In the genomic region with DNA sequence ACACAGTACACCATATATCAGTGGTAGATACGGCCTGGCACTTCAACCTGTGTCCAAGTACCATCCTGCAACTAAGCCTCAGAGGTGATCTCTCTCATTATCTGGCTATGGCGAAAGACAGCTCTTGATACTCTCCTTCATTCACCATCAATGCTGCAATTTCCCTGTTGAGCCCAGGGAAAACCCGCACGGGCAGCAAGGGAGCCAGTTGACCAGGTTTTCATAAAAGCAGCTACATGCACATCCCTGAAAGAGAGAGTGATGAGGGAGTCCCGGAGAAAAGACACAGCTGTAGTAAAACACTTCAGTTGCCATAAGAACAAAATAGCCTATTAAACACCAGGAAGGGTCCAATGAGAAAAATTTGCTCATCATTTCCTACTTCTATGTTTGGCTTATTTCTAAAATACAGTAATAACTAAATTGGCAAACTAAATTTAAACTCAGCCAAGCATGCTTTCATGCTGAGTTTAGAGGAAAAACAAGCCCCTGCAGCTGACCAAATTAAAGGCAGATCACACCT, we compare ENCODE assay signal across 14 cellular contexts.
A peak's percentile ranks its signal among the peaks of the same experiment; 100 is the strongest.
DNase-seq lines count a peak whose midpoint lies in the region; ATAC-seq and TF ChIP-seq lines count a peak whose summit lies in the region.
"Had no signal": no experiment of that assay in that cellular context is flagged by ENCODE, and none has a peak within 500 bp of the region (broad histone marks: within the 10 kb centered on the region; RNA-seq: fewer than 3 reads in every experiment).

No MANE protein-coding gene starts in this region.

- ATAC-seq in activated T-cell treated with anti-CD3 and anti-CD28 coated beads, Interleukin-2, amount 50 U/mL, for 4 hours, result no peak
- ATAC-seq in WTC11 (no peak), gastroesophageal sphincter (no peak), GM21515 (IDR thresholded peaks at IDR 0.05; ENCODE audit: unreplicated experiment) (no peak)
- ATAC-seq: A549 had no signal

- TF ChIP-seq POLR2A in gastroesophageal sphincter (IDR thresholded peaks at IDR 0.05), result no peak
- no peak for TF ChIP-seq POLR2A in stomach (IDR thresholded peaks at IDR 0.05)

- no peaks in the 10 kb centered on the region for H3K9me3 Mint-ChIP-seq in activated T-cell treated with anti-CD3 and anti-CD28 coated beads, Interleukin-2, amount 50 U/mL, for 24 hours
- no peaks in the 10 kb centered on the region for H3K9me3 Mint-ChIP-seq in activated T-cell treated with anti-CD3 and anti-CD28 coated beads, Interleukin-2, amount 50 U/mL, for 4 hours
- H3K9me3 Mint-ChIP-seq in WTC11, result no peaks in the 10 kb centered on the region

- POLR2A ChIA-PET in WTC11 (lab: Charles Lee), result interaction anchor here (0.5 to 0.8 kb wide), 2 partner anchors 12 kb away, joined by 3 to 5 read pairs; no protein-coding TSS in a partner anchor

- H3K4me3 ChIP-seq in gastroesophageal sphincter, result no peak overlapping the region
- H3K4me3 ChIP-seq in stomach, result no peak overlapping the region
- H3K4me3 ChIP-seq: A549 had no signal

- H3K27me3 ChIP-seq in gastroesophageal sphincter (no peaks in the 10 kb centered on the region), stomach (no peaks in the 10 kb centered on the region)

- H3K4me1 Mint-ChIP-seq in activated T-cell treated with anti-CD3 and anti-CD28 coated beads, Interleukin-2, amount 50 U/mL, for 24 hours (ENCODE audit: low read depth), result peaks cover 72% of the 10 kb centered on the region
- H3K4me1 Mint-ChIP-seq in activated T-cell treated with anti-CD3 and anti-CD28 coated beads, Interleukin-2, amount 50 U/mL, for 4 hours (ENCODE audit: low read depth), result peaks cover 65% of the 10 kb centered on the region
- peaks cover 38% of the 10 kb centered on the region for H3K4me1 Mint-ChIP-seq in WTC11

- TF ChIP-seq CTCF in WTC11 (IDR thresholded peaks at IDR 0.05) (no peak), gastroesophageal sphincter (IDR thresholded peaks at IDR 0.05) (no peak), stomach (IDR thresholded peaks at IDR 0.05) (no peak)

- H3K27ac ChIP-seq in gastroesophageal sphincter (peak overlapping the region; percentile 20 to 93 (median 91)), stomach (peak overlapping the region in 3 of 5 donors; percentile 84 to 90 (median 87))
- H3K27ac ChIP-seq: A549, parathyroid adenoma had no signal

- no peak overlapping the region for H3K4me3 Mint-ChIP-seq in activated T-cell treated with anti-CD3 and anti-CD28 coated beads, Interleukin-2, amount 50 U/mL, for 24 hours
- no peak overlapping the region for H3K4me3 Mint-ChIP-seq in activated T-cell treated with anti-CD3 and anti-CD28 coated beads, Interleukin-2, amount 50 U/mL, for 4 hours
- no peak overlapping the region for H3K4me3 Mint-ChIP-seq in WTC11

- H3K27me3 Mint-ChIP-seq in activated T-cell treated with anti-CD3 and anti-CD28 coated beads, Interleukin-2, amount 50 U/mL, for 24 hours, result no peaks in the 10 kb centered on the region
- H3K27me3 Mint-ChIP-seq in activated T-cell treated with anti-CD3 and anti-CD28 coated beads, Interleukin-2, amount 50 U/mL, for 4 hours (ENCODE audit: low read depth), result no peaks in the 10 kb centered on the region
- no peaks in the 10 kb centered on the region for H3K27me3 Mint-ChIP-seq in WTC11 (ENCODE audit: low read depth)

- H3K9me3 ChIP-seq in gastroesophageal sphincter (no peaks in the 10 kb centered on the region), stomach (no peaks in the 10 kb centered on the region)
- H3K9me3 ChIP-seq: A549 had no signal

- peak overlapping the region; percentile 80 for H3K27ac Mint-ChIP-seq in activated T-cell treated with anti-CD3 and anti-CD28 coated beads, Interleukin-2, amount 50 U/mL, for 24 hours
- H3K27ac Mint-ChIP-seq in WTC11, result peak overlapping the region; percentile 49

- CTCF ChIA-PET in WTC11 (lab: Charles Lee), result interaction anchor here (0.8 to 1.3 kb wide), 4 partner anchors 10 to 237 kb away, joined by 3 to 5 read pairs (median 3); no protein-coding TSS in a partner anchor

- peaks cover 80% of the 10 kb centered on the region for H3K36me3 Mint-ChIP-seq in activated T-cell treated with anti-CD3 and anti-CD28 coated beads, Interleukin-2, amount 50 U/mL, for 24 hours (ENCODE audit: low read depth)
- peaks cover 33% of the 10 kb centered on the region for H3K36me3 Mint-ChIP-seq in activated T-cell treated with anti-CD3 and anti-CD28 coated beads, Interleukin-2, amount 50 U/mL, for 4 hours (ENCODE audit: insufficient read depth)
- H3K36me3 Mint-ChIP-seq in WTC11, result peaks cover 23% of the 10 kb centered on the region

- H3K4me1 ChIP-seq in gastroesophageal sphincter (peaks cover 20 to 100% (median 68%) of the 10 kb centered on the region in 3 donors), stomach (peaks cover 56 to 99% (median 82%) of the 10 kb centered on the region in 4 donors)
- H3K4me1 ChIP-seq: A549 had no signal

- H3K36me3 ChIP-seq in gastroesophageal sphincter (peaks cover 0 to 16% of the 10 kb centered on the region in 2 donors), stomach (peaks cover 17 to 32% (median 23%) of the 10 kb centered on the region in 4 donors)

- 29 to 49% methylated on average over 3 to 5 of the region's 5 CpGs for WGBS in gastroesophageal sphincter (ENCODE audit: low coverage in 1 of 2), 2 donors
- 58 to 80% (median 72%) methylated on average over 5 of the region's 5 CpGs for WGBS in stomach, 5 donors

- TF ChIP-seq EP300 in gastroesophageal sphincter (IDR thresholded peaks at IDR 0.05) (no peak), stomach (IDR thresholded peaks at IDR 0.05) (no peak)

- intact Hi-C loops in stomach (cut with DNase I; ENCODE audit: low total_unique reads), result no loop called here

- no peak for DNase-seq in activated T-cell treated with anti-CD3 and anti-CD28 coated beads, Interleukin-2, amount 50 U/mL, for 24 hours
- DNase-seq in activated T-cell treated with anti-CD3 and anti-CD28 coated beads, Interleukin-2, amount 50 U/mL, for 4 hours, result no peak
- DNase-seq in WTC11 (ENCODE audit: low spot score) (no peak), stomach (no peak), dedifferentiated amniotic fluid mesenchymal stem cell (ENCODE audit: extremely low spot score) (no peak), NCI-H187 (lab: John Stamatoyannopoulos, UW) (no peak)
- DNase-seq: effector CD4-positive, alpha-beta T cell; GDM1; NCI-H146; NCI-H446 had no signal

TF ChIP-seq in WTC11, 78 proteins besides CTCF, POLR2A, EP300 and RAD21:
- TF ChIP-seq, protein P1, sequence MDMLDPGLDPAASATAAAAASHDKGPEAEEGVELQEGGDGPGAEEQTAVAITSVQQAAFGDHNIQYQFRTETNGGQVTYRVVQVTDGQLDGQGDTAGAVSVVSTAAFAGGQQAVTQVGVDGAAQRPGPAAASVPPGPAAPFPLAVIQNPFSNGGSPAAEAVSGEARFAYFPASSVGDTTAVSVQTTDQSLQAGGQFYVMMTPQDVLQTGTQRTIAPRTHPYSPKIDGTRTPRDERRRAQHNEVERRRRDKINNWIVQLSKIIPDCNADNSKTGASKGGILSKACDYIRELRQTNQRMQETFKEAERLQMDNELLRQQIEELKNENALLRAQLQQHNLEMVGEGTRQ (CRISPR knock-in tag; IDR thresholded peaks at IDR 0.05), result no peak
- TF ChIP-seq ZNF317 (CRISPR knock-in tag; IDR thresholded peaks at IDR 0.05; ENCODE audit: borderline replicate concordance, low read depth), result no peak
- no peak for TF ChIP-seq TEAD4 (CRISPR knock-in tag; IDR thresholded peaks at IDR 0.05)
- TF ChIP-seq ZNF671 (CRISPR knock-in tag; IDR thresholded peaks at IDR 0.05), result no peak
- TF ChIP-seq GABPB1 (CRISPR knock-in tag; IDR thresholded peaks at IDR 0.05), result no peak
